ENCODE assay signal across 9 cellular contexts in the genomic region with DNA sequence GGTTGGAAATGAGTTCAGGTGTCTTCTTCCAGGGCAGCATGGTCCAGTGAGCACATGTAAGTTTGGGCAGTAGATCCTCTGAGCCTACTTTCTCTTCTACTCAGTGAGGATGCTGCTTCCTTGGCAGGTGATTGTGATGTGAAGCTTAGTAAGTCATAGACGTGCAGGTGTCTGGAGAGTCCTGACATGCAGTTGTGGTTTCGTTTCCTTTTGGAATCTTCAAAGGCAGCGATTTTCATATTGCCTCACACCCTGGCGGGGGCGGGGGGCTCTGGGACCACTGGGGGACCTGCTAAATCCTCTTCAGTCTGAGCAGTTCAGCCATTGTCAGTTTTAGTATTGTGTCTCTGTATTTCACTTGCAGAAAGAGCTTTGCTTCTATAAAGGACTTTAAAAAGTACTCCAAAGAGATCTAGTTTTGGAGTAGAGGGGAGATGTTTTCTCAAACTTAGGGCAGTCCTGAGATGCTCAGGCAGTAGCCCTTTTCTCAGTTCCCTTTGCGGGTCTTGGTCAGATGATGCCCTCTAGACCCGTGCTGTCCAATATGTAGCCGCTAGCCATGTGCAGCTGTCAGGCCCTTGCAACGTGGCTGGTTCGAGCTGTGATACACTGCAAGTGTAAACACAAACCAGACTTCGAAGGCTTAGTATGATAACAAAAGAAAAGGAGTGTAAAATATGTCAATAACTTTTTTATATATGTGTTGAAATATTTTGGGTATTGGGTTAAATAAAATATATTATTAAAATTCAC. TPM values are rescaled to one million over a fixed set of nuclear protein-coding genes. Genes with fewer than 3 reads are reported as not detected.
DNase-seq lines count a peak whose midpoint lies in the region; ATAC-seq and TF ChIP-seq lines count a peak whose summit lies in the region.
"Had no signal": no experiment of that assay in that cellular context is flagged by ENCODE, and none has a peak within 500 bp of the region (broad histone marks: within the 10 kb centered on the region; RNA-seq: fewer than 3 reads in every experiment).

No MANE protein-coding gene starts in this region.

- TF ChIP-seq POLR2A in heart left ventricle (IDR thresholded peaks at IDR 0.05) = no peak

- H2AK5ac ChIP-seq in mesenchymal stem cell (ENCODE audit: low read length, severe bottlenecking) = no peak overlapping the region

- no peak overlapping the region for H3K14ac ChIP-seq in mesenchymal stem cell (ENCODE audit: low read length in 2 of 2)

- H4K8ac ChIP-seq in mesenchymal stem cell (ENCODE audit: low read length) = no peak overlapping the region

- peaks cover 10% of the 10 kb centered on the region for H4K20me1 ChIP-seq in smooth muscle cell (ENCODE audit: low read depth)

- TF ChIP-seq CTCF in heart left ventricle (IDR thresholded peaks at IDR 0.05) (no peak), smooth muscle cell (IDR thresholded peaks at IDR 0.05; ENCODE audit: borderline replicate concordance, insufficient read depth, poor library complexity, severe bottlenecking) (no peak)

- H3K4me2 ChIP-seq in mesenchymal stem cell (ENCODE audit: low read length, poor library complexity, severe bottlenecking) (no peak overlapping the region), smooth muscle cell (no peak overlapping the region)
- H3K4me2 ChIP-seq: hepatocyte had no signal

- H2BK5ac ChIP-seq in mesenchymal stem cell (ENCODE audit: low read depth, low read length, poor library complexity, severe bottlenecking) = no peak overlapping the region

- no peaks in the 10 kb centered on the region for H3K79me2 ChIP-seq in smooth muscle cell (ENCODE audit: low read depth)
- H3K79me2 ChIP-seq: hepatocyte had no signal

- H3K4me1 ChIP-seq in heart left ventricle (peaks cover 4 to 45% (median 27%) of the 10 kb centered on the region in 12 donors), right cardiac atrium (ENCODE audit: control insufficient read depth, insufficient read depth, low read length) (peaks cover 6% of the 10 kb centered on the region), mesenchymal stem cell (ENCODE audit: control insufficient read depth, insufficient read depth, low read depth, low read length) (peaks cover 18% of the 10 kb centered on the region), smooth muscle cell (ENCODE audit: low read depth) (peaks cover 18% of the 10 kb centered on the region)

- H3K4me1 Mint-ChIP-seq in activated CD8-positive, alpha-beta T cell treated with anti-CD3 and anti-CD28 coated beads, Interleukin-2, amount 10 ng/mL, durations not matched to agents 7 days and 5 days (ENCODE audit: low read depth) = peaks cover 9% of the 10 kb centered on the region

- H2BK12ac ChIP-seq in mesenchymal stem cell (ENCODE audit: low read length in 2 of 2) = no peak overlapping the region

- no peak overlapping the region for H2BK15ac ChIP-seq in mesenchymal stem cell (ENCODE audit: low read depth, poor library complexity, severe bottlenecking)

- no peaks in the 10 kb centered on the region for H3K9me3 Mint-ChIP-seq in activated CD8-positive, alpha-beta T cell treated with anti-CD3 and anti-CD28 coated beads, Interleukin-2, amount 10 ng/mL, durations not matched to agents 7 days and 5 days (ENCODE audit: insufficient read depth)

- H3K27me3 ChIP-seq in heart left ventricle = no peaks in the 10 kb centered on the region
- H3K27me3 ChIP-seq in right cardiac atrium (ENCODE audit: control insufficient read depth, insufficient read depth) = no peaks in the 10 kb centered on the region
- H3K27me3 ChIP-seq in mesenchymal stem cell (ENCODE audit: control insufficient read depth in 1 of 2, insufficient read depth in 1 of 2, low read length in 2 of 2) = no peaks in the 10 kb centered on the region
- no peaks in the 10 kb centered on the region for H3K27me3 ChIP-seq in smooth muscle cell (ENCODE audit: low read depth)
- H3K27me3 ChIP-seq: hepatocyte had no signal

- H3K27ac ChIP-seq in heart left ventricle = peak overlapping the region in 10 of 12 donors; percentile 30 to 84 (median 70)
- H3K27ac ChIP-seq in right cardiac atrium (ENCODE audit: low read length) = no peak overlapping the region
- H3K27ac ChIP-seq in mesenchymal stem cell (ENCODE audit: low read length, poor library complexity, severe bottlenecking) = no peak overlapping the region
- no peak overlapping the region for H3K27ac ChIP-seq in smooth muscle cell (ENCODE audit: low read depth)
- H3K27ac ChIP-seq: hepatocyte had no signal

- H3K4me3 Mint-ChIP-seq in activated CD8-positive, alpha-beta T cell treated with anti-CD3 and anti-CD28 coated beads, Interleukin-2, amount 10 ng/mL, durations not matched to agents 7 days and 5 days = no peak overlapping the region

- no peak overlapping the region for H3K18ac ChIP-seq in mesenchymal stem cell (ENCODE audit: low read depth in 1 of 2, low read length in 2 of 2)

- peaks cover 44% of the 10 kb centered on the region for H3K36me3 Mint-ChIP-seq in activated CD8-positive, alpha-beta T cell treated with anti-CD3 and anti-CD28 coated beads, Interleukin-2, amount 10 ng/mL, durations not matched to agents 7 days and 5 days (ENCODE audit: low read depth)

- no peak overlapping the region for H3K4ac ChIP-seq in mesenchymal stem cell (ENCODE audit: low read depth in 1 of 2, low read length in 2 of 2)

- H3K79me1 ChIP-seq in mesenchymal stem cell (replicated peaks; ENCODE audit: low read length, poor library complexity, severe bottlenecking) = peaks cover 7% of the 10 kb centered on the region

- 71 to 75% (median 73%) methylated on average over 11 of the region's 11 CpGs for WGBS in heart left ventricle, 4 donors
- WGBS in right cardiac atrium = 64% methylated on average over 11 of the region's 11 CpGs
- 73% methylated on average over 10 of the region's 11 CpGs for WGBS in mesenchymal stem cell
- 80% methylated on average over 11 of the region's 11 CpGs for WGBS in smooth muscle cell (ENCODE audit: low lambda C conversion rate)

- POLR2A ChIA-PET in activated CD8-positive, alpha-beta T cell treated with anti-CD3 and anti-CD28 coated beads, Interleukin-2, amount 10 ng/mL, durations not matched to agents 7 days and 5 days (lab: Charles Lee) = interaction anchor here (0.6 to 1.5 kb wide), 3 partner anchors 9 to 180 kb away, joined by 3 read pairs; no protein-coding TSS in a partner anchor

- no peak overlapping the region for H3K23ac ChIP-seq in mesenchymal stem cell (ENCODE audit: low read length in 2 of 2)

- H3K27me3 Mint-ChIP-seq in activated CD8-positive, alpha-beta T cell treated with anti-CD3 and anti-CD28 coated beads, Interleukin-2, amount 10 ng/mL, durations not matched to agents 7 days and 5 days (ENCODE audit: low read depth) = no peaks in the 10 kb centered on the region

- peak overlapping the region; percentile 41 for H3K27ac Mint-ChIP-seq in activated CD8-positive, alpha-beta T cell treated with anti-CD3 and anti-CD28 coated beads, Interleukin-2, amount 10 ng/mL, durations not matched to agents 7 days and 5 days

- H3K9ac ChIP-seq in mesenchymal stem cell (ENCODE audit: low read length) (peak overlapping the region; percentile 12), smooth muscle cell (ENCODE audit: low read depth) (no peak overlapping the region)

- intact Hi-C loops in heart left ventricle (cut with DNase I) (loop anchor here in 9 of 10 donors (2.0 to 10.0 kb wide), 7 partner anchors 122 to 390 kb away; no protein-coding TSS in a partner anchor), right cardiac atrium (cut with DNase I) (loop anchor here in 3 of 4 donors (5.0 to 10.0 kb wide), 3 partner anchors 172 to 272 kb away; no protein-coding TSS in a partner anchor)

- H3K4me3 ChIP-seq in heart left ventricle (no peak overlapping the region), right cardiac atrium (ENCODE audit: low read length) (no peak overlapping the region), mesenchymal stem cell (ENCODE audit: insufficient read depth in 1 of 2, low read depth in 1 of 2, low read length in 2 of 2) (no peak overlapping the region), smooth muscle cell (no peak overlapping the region)
- H3K4me3 ChIP-seq: hepatocyte had no signal

- H2AFZ ChIP-seq in mesenchymal stem cell (ENCODE audit: low read depth, low read length) = no peak overlapping the region
- no peak overlapping the region for H2AFZ ChIP-seq in smooth muscle cell (ENCODE audit: low read depth)
- H2AFZ ChIP-seq: hepatocyte had no signal

- H3K9me3 ChIP-seq in heart left ventricle (no peaks in the 10 kb centered on the region), right cardiac atrium (ENCODE audit: control insufficient read depth, low read length) (no peaks in the 10 kb centered on the region), mesenchymal stem cell (ENCODE audit: control insufficient read depth, low read length) (no peaks in the 10 kb centered on the region), smooth muscle cell (replicated peaks; ENCODE audit: low read depth) (no peaks in the 10 kb centered on the region)

- DNase-seq in heart left ventricle = no peak
- DNase-seq in right cardiac atrium = no peak
- DNase-seq in activated CD8-positive, alpha-beta T cell treated with anti-CD3 and anti-CD28 coated beads, Interleukin-2, amount 10 ng/mL, durations not matched to agents 7 days and 5 days = no peak
- DNase-seq in mesenchymal stem cell = no peak
- DNase-seq in superior temporal gyrus (ENCODE audit: extremely low spot score) = peak; percentile 44
- no peak for DNase-seq in smooth muscle cell (lab: John Stamatoyannopoulos, UW; ENCODE audit: unreplicated experiment)
- no peak for DNase-seq in NCI-H187 treated with DMSO at 0.1 percent for 48 hours (lab: John Stamatoyannopoulos, UW)

- H3K36me3 ChIP-seq in heart left ventricle (peaks cover 0 to 57% (median 52%) of the 10 kb centered on the region in 9 donors), mesenchymal stem cell (ENCODE audit: control insufficient read depth in 1 of 2, insufficient read depth in 2 of 2, low read depth in 1 of 2, low read length in 2 of 2) (peaks cover 40 to 53% of the 10 kb centered on the region in 2 experiments), smooth muscle cell (ENCODE audit: low read depth) (peaks cover 8% of the 10 kb centered on the region)

- no peak overlapping the region for H4K91ac ChIP-seq in mesenchymal stem cell (ENCODE audit: low read length)

- H3F3A ChIP-seq in smooth muscle cell (ENCODE audit: low read depth) = peaks cover 9% of the 10 kb centered on the region

- H2BK120ac ChIP-seq in mesenchymal stem cell (ENCODE audit: low read depth, low read length) = no peak overlapping the region

- CTCF ChIA-PET in activated CD8-positive, alpha-beta T cell treated with anti-CD3 and anti-CD28 coated beads, Interleukin-2, amount 10 ng/mL, durations not matched to agents 7 days and 5 days (lab: Charles Lee) = interaction anchor here (0.6 to 9.1 kb wide), 20 partner anchors 9 to 395 kb away, joined by 3 to 87 read pairs (median 4); a partner anchor contains a TSS

- ATAC-seq in heart left ventricle = no peak
- ATAC-seq in right cardiac atrium = no peak
- ATAC-seq in activated CD8-positive, alpha-beta T cell treated with anti-CD3 and anti-CD28 coated beads, Interleukin-2, amount 10 ng/mL, durations not matched to agents 7 days and 5 days = no peak
- ATAC-seq in GM18868 (IDR thresholded peaks at IDR 0.05; ENCODE audit: unreplicated experiment) = no peak

RNA-seq across cellular contexts. Expression of a gene that starts 4.0 kb away (rescaled TPM):
- total RNA-seq in heart left ventricle (1 to 10 TPM in 8 of 9 donors, under 1 TPM in 1; 1.00 to 2.9 (median 1.5) TPM), right cardiac atrium (1 to 10 TPM; 1.3 to 2.6 (median 1.7) TPM), smooth muscle cell (2.0 and 3.1 TPM in 2 replicates)
- polyA plus RNA-seq in heart left ventricle (1 to 10 TPM in 1 of 2 donors, under 1 TPM in 1; 0.57 to 2.0 TPM), right cardiac atrium (0.95 TPM), smooth muscle cell (2.3 and 3.1 TPM in 2 replicates)
- total RNA-seq in activated CD8-positive, alpha-beta T cell treated with anti-CD3 and anti-CD28 coated beads, Interleukin-2, amount 10 ng/mL, durations not matched to agents 7 days and 5 days = 1 to 10 TPM; 5.8 to 6.5 TPM
- polyA plus RNA-seq in mesenchymal stem cell (2013, experiment 1 of 2) = 0.81 TPM
- polyA plus RNA-seq in mesenchymal stem cell (2013, experiment 2 of 2) = 0.99 TPM

RNA-seq across cellular contexts. Expression of a gene that starts 38.4 kb away (rescaled TPM):
- total RNA-seq in heart left ventricle = 10 to 100 TPM; 52.7 to 94.8 (median 78.9) TPM
- polyA plus RNA-seq in heart left ventricle = 10 to 100 TPM; 63.1 to 66.7 TPM
- total RNA-seq in right cardiac atrium = 10 to 100 TPM; 55.0 to 79.1 (median 64.4) TPM
- polyA plus RNA-seq in right cardiac atrium = 50.8 TPM
- 100 to 1,000 TPM; 100 to 104 TPM for total RNA-seq in activated CD8-positive, alpha-beta T cell treated with anti-CD3 and anti-CD28 coated beads, Interleukin-2, amount 10 ng/mL, durations not matched to agents 7 days and 5 days
- polyA plus RNA-seq in mesenchymal stem cell (2013, experiment 1 of 2) = 93.6 TPM
- polyA plus RNA-seq in mesenchymal stem cell (2013, experiment 2 of 2) = 101 TPM
- 46.9 and 70.0 TPM in 2 replicates for total RNA-seq in smooth muscle cell
- polyA plus RNA-seq in smooth muscle cell = 150 and 184 TPM in 2 replicates

Comparison
In these comparisons a context has a peak if more than half of its experiments do, and no peak if none do; other contexts are left out.
1. H3K27ac ChIP-seq: peak in heart left ventricle (10 of 12); none in right cardiac atrium (single experiment), mesenchymal stem cell (single experiment) and smooth muscle cell (single experiment).